Comparison of ENCODE assay signal across 26 cellular contexts in the genomic region with DNA sequence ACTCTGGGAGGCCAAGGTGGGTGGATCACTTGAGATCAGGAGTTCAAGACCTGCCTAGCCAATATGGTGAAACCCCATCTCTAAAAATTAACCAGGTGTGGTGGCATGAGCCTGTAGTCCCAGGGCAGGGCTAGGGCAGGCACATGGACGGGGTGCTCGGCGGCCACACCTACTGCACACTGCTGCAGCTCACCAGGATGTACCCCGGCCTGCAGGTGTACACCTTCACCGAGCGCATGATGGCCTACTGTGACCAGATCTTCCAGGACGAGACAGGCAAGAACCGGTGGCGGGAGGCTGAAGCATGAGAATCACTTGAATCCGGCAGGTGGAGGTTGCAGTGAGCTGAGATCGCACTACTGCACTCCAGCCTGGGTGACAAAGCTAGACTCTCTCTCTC. TPM values are rescaled to one million over a fixed set of nuclear protein-coding genes. Genes with fewer than 3 reads are reported as not detected.
A peak's percentile ranks its signal among the peaks of the same experiment; 100 is the strongest.
DNase-seq lines count a peak whose midpoint lies in the region; ATAC-seq and TF ChIP-seq lines count a peak whose summit lies in the region.
"Had no signal": no experiment of that assay in that cellular context is flagged by ENCODE, and none has a peak within 500 bp of the region (broad histone marks: within the 10 kb centered on the region; RNA-seq: fewer than 3 reads in every experiment).

No MANE protein-coding gene starts in this region.

- no peak for DNase-seq in activated CD4-positive, alpha-beta memory T cell treated with anti-CD3 and anti-CD28 coated beads, Interleukin-2, amount 10 ng/mL, durations not matched to agents 7 days and 5 days
- no peak for DNase-seq in activated CD4-positive, alpha-beta memory T cell treated with anti-CD3 and anti-CD28 coated beads for 36 hours
- DNase-seq in COLO668 (lab: John Stamatoyannopoulos, UW; ENCODE audit: unreplicated experiment): peak; percentile 28
- DNase-seq in T-helper 17 cell: no peak
- no peak for DNase-seq in NCI-H2196 treated with DMSO at 0.1 percent for 48 hours (lab: John Stamatoyannopoulos, UW; ENCODE audit: unreplicated experiment)
- no peak for DNase-seq in NCI-H1048 (lab: John Stamatoyannopoulos, UW)
- no peak for DNase-seq in breast epithelium (ENCODE audit: low spot score in 2 of 2)
- DNase-seq: activated CD4-positive, alpha-beta T cell treated with anti-CD3 and anti-CD28 coated beads for 4 hours; activated CD8-positive, alpha-beta memory T cell treated with anti-CD3 and anti-CD28 coated beads, Interleukin-2, amount 50 U/mL, for 4 hours; AML-193; cerebellar nuclear complex; DMS153; mesendoderm; NCI-H1694; NCI-H69; nucleus accumbens; stimulated activated naive CD4-positive, alpha-beta T cell treated with Interleukin-2 at 50 U/mL for 16 hours; T-helper 2 cell had no signal

- POLR2A ChIA-PET in activated CD4-positive, alpha-beta memory T cell treated with anti-CD3 and anti-CD28 coated beads, Interleukin-2, amount 10 ng/mL, durations not matched to agents 7 days and 5 days (lab: Charles Lee): interaction anchor here (1.1 kb wide), 1 partner anchor 51 kb away, joined by 4 read pairs; no protein-coding TSS in a partner anchor
- POLR2A ChIA-PET in activated CD4-positive, alpha-beta memory T cell treated with anti-CD3 and anti-CD28 coated beads for 36 hours (lab: Charles Lee): no interaction called here

- H3K27ac ChIP-seq in mucosa of rectum (ENCODE audit: low read depth in 2 of 2, low read length in 2 of 2): peak overlapping the region; percentile 48 to 74
- no peak overlapping the region for H3K27ac ChIP-seq in breast epithelium
- H3K27ac ChIP-seq: adrenal gland, left lung, psoas muscle, SJSA1, thoracic aorta had no signal

- H3K36me3 Mint-ChIP-seq in activated CD4-positive, alpha-beta memory T cell treated with anti-CD3 and anti-CD28 coated beads, Interleukin-2, amount 10 ng/mL, durations not matched to agents 7 days and 5 days (ENCODE audit: low read depth): peaks cover 26% of the 10 kb centered on the region
- peaks cover 21% of the 10 kb centered on the region for H3K36me3 Mint-ChIP-seq in activated CD4-positive, alpha-beta memory T cell treated with anti-CD3 and anti-CD28 coated beads for 36 hours
- peaks cover 4% of the 10 kb centered on the region for H3K36me3 Mint-ChIP-seq in T-helper 17 cell (ENCODE audit: low read depth)

- peaks cover 13% of the 10 kb centered on the region in 2 donors for H3K36me3 ChIP-seq in mucosa of rectum (ENCODE audit: control insufficient read depth in 2 of 2, insufficient read depth in 2 of 2, low read length in 2 of 2)
- no peaks in the 10 kb centered on the region for H3K36me3 ChIP-seq in breast epithelium

- H3K27me3 ChIP-seq in mucosa of rectum (ENCODE audit: control insufficient read depth in 2 of 2, insufficient read depth in 2 of 2, low read length in 2 of 2): no peaks in the 10 kb centered on the region
- no peaks in the 10 kb centered on the region for H3K27me3 ChIP-seq in breast epithelium
- H3K27me3 ChIP-seq: adrenal gland, body of pancreas, left lung, SJSA1 had no signal

- H3K4me3 Mint-ChIP-seq in activated CD4-positive, alpha-beta memory T cell treated with anti-CD3 and anti-CD28 coated beads, Interleukin-2, amount 10 ng/mL, durations not matched to agents 7 days and 5 days: no peak overlapping the region
- H3K4me3 Mint-ChIP-seq in activated CD4-positive, alpha-beta memory T cell treated with anti-CD3 and anti-CD28 coated beads for 36 hours: no peak overlapping the region
- no peak overlapping the region for H3K4me3 Mint-ChIP-seq in T-helper 17 cell

- intact Hi-C loops in activated CD4-positive, alpha-beta memory T cell treated with anti-CD3 and anti-CD28 coated beads for 36 hours (cut with micrococcal nuclease): loop anchor here (5.0 kb wide), 1 partner anchor 46 kb away; no protein-coding TSS in a partner anchor
- intact Hi-C loops in breast epithelium (cut with DNase I; ENCODE audit: low total_unique reads): no loop called here

- H3K27me3 Mint-ChIP-seq in activated CD4-positive, alpha-beta memory T cell treated with anti-CD3 and anti-CD28 coated beads, Interleukin-2, amount 10 ng/mL, durations not matched to agents 7 days and 5 days: no peaks in the 10 kb centered on the region
- no peaks in the 10 kb centered on the region for H3K27me3 Mint-ChIP-seq in activated CD4-positive, alpha-beta memory T cell treated with anti-CD3 and anti-CD28 coated beads for 36 hours
- H3K27me3 Mint-ChIP-seq in T-helper 17 cell: no peaks in the 10 kb centered on the region

- peaks cover 60% of the 10 kb centered on the region for H3K4me1 Mint-ChIP-seq in activated CD4-positive, alpha-beta memory T cell treated with anti-CD3 and anti-CD28 coated beads, Interleukin-2, amount 10 ng/mL, durations not matched to agents 7 days and 5 days
- H3K4me1 Mint-ChIP-seq in activated CD4-positive, alpha-beta memory T cell treated with anti-CD3 and anti-CD28 coated beads for 36 hours (ENCODE audit: low read depth): peaks cover 47% of the 10 kb centered on the region
- peaks cover 26% of the 10 kb centered on the region for H3K4me1 Mint-ChIP-seq in T-helper 17 cell

- ATAC-seq in T-helper 17 cell: no peak
- ATAC-seq: body of pancreas, psoas muscle had no signal

- TF ChIP-seq CTCF in breast epithelium (IDR thresholded peaks at IDR 0.05): no peak

- H3K9me3 ChIP-seq in T-helper 17 cell (ENCODE audit: control insufficient read depth, low read length, poor library complexity, severe bottlenecking) (no peaks in the 10 kb centered on the region), mucosa of rectum (ENCODE audit: control insufficient read depth in 2 of 2, low read length in 2 of 2) (no peaks in the 10 kb centered on the region), breast epithelium (no peaks in the 10 kb centered on the region)
- H3K9me3 ChIP-seq: A549, adrenal gland, body of pancreas, left lung, psoas muscle, SJSA1, thoracic aorta had no signal

- peak overlapping the region in 1 of 2 donors; percentile 10 for H3K9ac ChIP-seq in mucosa of rectum (ENCODE audit: low read depth in 1 of 2, low read length in 2 of 2)

- H3K27ac Mint-ChIP-seq in activated CD4-positive, alpha-beta memory T cell treated with anti-CD3 and anti-CD28 coated beads, Interleukin-2, amount 10 ng/mL, durations not matched to agents 7 days and 5 days: peak overlapping the region; percentile 26
- H3K27ac Mint-ChIP-seq in activated CD4-positive, alpha-beta memory T cell treated with anti-CD3 and anti-CD28 coated beads for 36 hours: no peak overlapping the region
- peak overlapping the region; percentile 49 for H3K27ac Mint-ChIP-seq in T-helper 17 cell

- no peaks in the 10 kb centered on the region for H3K9me3 Mint-ChIP-seq in activated CD4-positive, alpha-beta memory T cell treated with anti-CD3 and anti-CD28 coated beads, Interleukin-2, amount 10 ng/mL, durations not matched to agents 7 days and 5 days
- no peaks in the 10 kb centered on the region for H3K9me3 Mint-ChIP-seq in activated CD4-positive, alpha-beta memory T cell treated with anti-CD3 and anti-CD28 coated beads for 36 hours

- TF ChIP-seq POLR2A in breast epithelium (IDR thresholded peaks at IDR 0.05): no peak

- H3K4me3 ChIP-seq in mucosa of rectum (ENCODE audit: low read length in 2 of 2): no peak overlapping the region
- no peak overlapping the region for H3K4me3 ChIP-seq in breast epithelium
- H3K4me3 ChIP-seq: A549, adrenal gland, body of pancreas, left lung, psoas muscle, SJSA1, thoracic aorta had no signal

- CTCF ChIA-PET in activated CD4-positive, alpha-beta memory T cell treated with anti-CD3 and anti-CD28 coated beads, Interleukin-2, amount 10 ng/mL, durations not matched to agents 7 days and 5 days (lab: Charles Lee): interaction anchor here (1.1 to 1.4 kb wide), 2 partner anchors 8 to 179 kb away, joined by 5 to 6 read pairs; a partner anchor contains a TSS
- CTCF ChIA-PET in activated CD4-positive, alpha-beta memory T cell treated with anti-CD3 and anti-CD28 coated beads for 36 hours (lab: Charles Lee): interaction anchor here (1.3 kb wide), 1 partner anchor 8 kb away, joined by 5 read pairs; no protein-coding TSS in a partner anchor

- H3K4me1 ChIP-seq in mucosa of rectum (ENCODE audit: control insufficient read depth in 2 of 2, insufficient read depth in 2 of 2, low read length in 2 of 2) (peaks cover 47 to 57% of the 10 kb centered on the region in 2 donors), breast epithelium (peaks cover 0 to 2% of the 10 kb centered on the region in 2 donors)

RNA-seq across cellular contexts. Expression of a gene that starts 3.2 kb away (rescaled TPM):
- 10 to 100 TPM; 19.4 to 21.5 TPM for total RNA-seq in activated CD4-positive, alpha-beta memory T cell treated with anti-CD3 and anti-CD28 coated beads, Interleukin-2, amount 10 ng/mL, durations not matched to agents 7 days and 5 days
- total RNA-seq in activated CD4-positive, alpha-beta memory T cell treated with anti-CD3 and anti-CD28 coated beads for 36 hours: 10 to 100 TPM; 21.2 to 23.5 TPM
- 10 to 100 TPM; 18.5 to 22.1 TPM for total RNA-seq in T-helper 17 cell
- total RNA-seq in breast epithelium: 10 to 100 TPM; 17.6 to 44.6 (median 24.0) TPM

RNA-seq across cellular contexts. Expression of a gene that starts 14.3 kb away (rescaled TPM):
- total RNA-seq in activated CD4-positive, alpha-beta memory T cell treated with anti-CD3 and anti-CD28 coated beads, Interleukin-2, amount 10 ng/mL, durations not matched to agents 7 days and 5 days: 100 to 1,000 TPM; 141 to 146 TPM
- total RNA-seq in activated CD4-positive, alpha-beta memory T cell treated with anti-CD3 and anti-CD28 coated beads for 36 hours: 10 to 100 TPM; 50.1 to 53.8 TPM
- total RNA-seq in T-helper 17 cell: 100 to 1,000 TPM in 1 of 2 donors, 10 to 100 TPM in 1; 74.5 to 108 TPM
- total RNA-seq in breast epithelium: 100 to 1,000 TPM in 2 of 3 donors, 10 to 100 TPM in 1; 61.5 to 175 (median 103) TPM

RNA-seq across cellular contexts. Expression of a gene that starts 16.9 kb away (rescaled TPM):
- total RNA-seq in activated CD4-positive, alpha-beta memory T cell treated with anti-CD3 and anti-CD28 coated beads, Interleukin-2, amount 10 ng/mL, durations not matched to agents 7 days and 5 days: 1 to 10 TPM; 1.5 to 1.9 TPM
- total RNA-seq in activated CD4-positive, alpha-beta memory T cell treated with anti-CD3 and anti-CD28 coated beads for 36 hours: 1 to 10 TPM in 1 of 2 experiments, under 1 TPM in 1; 0.94 to 2.9 TPM
- 1 to 10 TPM; 2.1 to 2.3 TPM for total RNA-seq in T-helper 17 cell
- 10 to 100 TPM in 1 of 3 donors, 1 to 10 TPM in 2; 2.2 to 10.1 (median 5.2) TPM for total RNA-seq in breast epithelium

RNA-seq across cellular contexts. Expression of a gene that starts 24.0 kb away (rescaled TPM):
- total RNA-seq in activated CD4-positive, alpha-beta memory T cell treated with anti-CD3 and anti-CD28 coated beads, Interleukin-2, amount 10 ng/mL, durations not matched to agents 7 days and 5 days: 10 to 100 TPM; 48.2 TPM
- total RNA-seq in activated CD4-positive, alpha-beta memory T cell treated with anti-CD3 and anti-CD28 coated beads for 36 hours: 10 to 100 TPM; 41.5 to 42.0 TPM
- total RNA-seq in T-helper 17 cell (10 to 100 TPM; 23.3 to 26.2 TPM), breast epithelium (10 to 100 TPM; 10.6 to 17.4 (median 17.1) TPM)

RNA-seq across cellular contexts. Expression of a gene that starts 36.2 kb away (rescaled TPM):
- total RNA-seq in activated CD4-positive, alpha-beta memory T cell treated with anti-CD3 and anti-CD28 coated beads, Interleukin-2, amount 10 ng/mL, durations not matched to agents 7 days and 5 days: 10 to 100 TPM; 80.9 to 81.9 TPM
- total RNA-seq in activated CD4-positive, alpha-beta memory T cell treated with anti-CD3 and anti-CD28 coated beads for 36 hours: 10 to 100 TPM; 27.7 to 28.5 TPM
- 10 to 100 TPM; 35.9 to 66.5 TPM for total RNA-seq in T-helper 17 cell
- total RNA-seq in breast epithelium: 10 to 100 TPM; 23.5 to 30.2 (median 23.6) TPM

Comparison
In these comparisons a context has a peak if more than half of its experiments do, and no peak if none do; other contexts are left out.
1. H3K27ac ChIP-seq: peak in mucosa of rectum (2 of 2); none in breast epithelium (0 of 2).